Comparison of ENCODE assay signal across 10 cellular contexts in genomic region chr13:102680842-102681725, GRCh38. TPM values are rescaled to one million over a fixed set of nuclear protein-coding genes. Genes with fewer than 3 reads are reported as not detected.
DNase-seq lines count a peak whose midpoint lies in the region; ATAC-seq and TF ChIP-seq lines count a peak whose summit lies in the region.
"Had no signal": no experiment of that assay in that cellular context is flagged by ENCODE, and none has a peak within 500 bp of the region (broad histone marks: within the 10 kb centered on the region; RNA-seq: fewer than 3 reads in every experiment).

No MANE protein-coding gene starts in this region.

- 65 to 73% methylated on average over 5 of the region's 5 CpGs for WGBS in upper lobe of left lung, 2 donors

- peak in 1 of 2 donors; percentile 16 for DNase-seq in cardiac muscle cell (ENCODE audit: low read depth in 1 of 2, low spot score in 1 of 2)
- no peak for DNase-seq in Right ventricle myocardium superior
- DNase-seq in MV-4-11 (lab: John Stamatoyannopoulos, UW) = peak; percentile 90
- DNase-seq in central memory CD4-positive, alpha-beta T cell = peak; percentile 13
- no peak for DNase-seq in upper lobe of left lung
- no peak for DNase-seq in activated gamma-delta T cell treated with Interleukin-2 at 50 U/mL for 16 hours
- DNase-seq in uterus = no peak
- no peak for DNase-seq in stimulated activated CD4-positive, alpha-beta T cell treated with anti-CD3 and anti-CD28 coated beads, Interleukin-1b, Interleukin-23, amount 100 ng/mL, for 48 hours
- DNase-seq: GOT3 had no signal

- intact Hi-C loops in Right ventricle myocardium superior (cut with DNase I) = no loop called here
- intact Hi-C loops in uterus (cut with DNase I; ENCODE audit: low total_unique reads) = no loop called here

- H3K36me3 ChIP-seq in cardiac muscle cell (peaks cover 33% of the 10 kb centered on the region), upper lobe of left lung (peaks cover 7 to 40% (median 17%) of the 10 kb centered on the region in 4 donors), uterus (no peaks in the 10 kb centered on the region)

- ATAC-seq in Right ventricle myocardium superior (ENCODE audit: poor library complexity) = no peak
- ATAC-seq in upper lobe of left lung (ENCODE audit: low FRiP score in 2 of 2) = peak; percentile 49 to 65

- H3K9me3 ChIP-seq in cardiac muscle cell (ENCODE audit: low read depth) = no peaks in the 10 kb centered on the region
- H3K9me3 ChIP-seq in upper lobe of left lung = no peaks in the 10 kb centered on the region
- H3K9me3 ChIP-seq in uterus = no peaks in the 10 kb centered on the region

- H3K4me3 ChIP-seq in cardiac muscle cell = no peak overlapping the region
- H3K4me3 ChIP-seq in upper lobe of left lung = no peak overlapping the region
- H3K4me3 ChIP-seq in uterus = no peak overlapping the region

- no peaks in the 10 kb centered on the region for H3K4me1 ChIP-seq in cardiac muscle cell (ENCODE audit: low read depth)
- peaks cover 0 to 8% (median 0%) of the 10 kb centered on the region in 4 donors for H3K4me1 ChIP-seq in upper lobe of left lung
- H3K4me1 ChIP-seq in uterus = no peaks in the 10 kb centered on the region

- H3K27ac ChIP-seq in cardiac muscle cell (peak overlapping the region; percentile 70), upper lobe of left lung (peak overlapping the region in 1 of 4 donors; percentile 12), uterus (no peak overlapping the region)
- H3K27ac ChIP-seq: VCaP had no signal

- H3K27me3 ChIP-seq in cardiac muscle cell (no peaks in the 10 kb centered on the region), upper lobe of left lung (no peaks in the 10 kb centered on the region), uterus (no peaks in the 10 kb centered on the region)

- TF ChIP-seq EP300 in upper lobe of left lung (IDR thresholded peaks at IDR 0.05) = no peak

- TF ChIP-seq POLR2A in upper lobe of left lung (IDR thresholded peaks at IDR 0.05) = no peak
- TF ChIP-seq POLR2A in uterus (IDR thresholded peaks at IDR 0.05) = no peak

- TF ChIP-seq CTCF in cardiac muscle cell (IDR thresholded peaks at IDR 0.05; ENCODE audit: low read depth, low read length) (no peak), upper lobe of left lung (IDR thresholded peaks at IDR 0.05) (no peak), uterus (IDR thresholded peaks at IDR 0.05) (no peak)

RNA-seq across cellular contexts. Expression of gene METTL21C, which starts 13.8 kb away (rescaled TPM):
- not detected in 2 replicates for total RNA-seq in cardiac muscle cell
- not detected in 2 replicates for polyA plus RNA-seq in cardiac muscle cell
- total RNA-seq in Right ventricle myocardium superior = not detected
- total RNA-seq in upper lobe of left lung = not detected
- total RNA-seq in uterus = under 1 TPM in 1 of 4 donors, not detected in 3; 0.41 TPM

Comparison
In these comparisons a context has a peak if more than half of its experiments do, and no peak if none do; other contexts are left out.
1. DNase-seq: peak in MV-4-11 (single experiment) and central memory CD4-positive, alpha-beta T cell (single experiment); none in Right ventricle myocardium superior (single experiment), upper lobe of left lung (0 of 2), activated gamma-delta T cell treated with Interleukin-2 at 50 U/mL for 16 hours (single experiment), uterus (0 of 2) and stimulated activated CD4-positive, alpha-beta T cell treated with anti-CD3 and anti-CD28 coated beads, Interleukin-1b, Interleukin-23, amount 100 ng/mL, for 48 hours (single experiment).